In genomic region chr3:17260257-17260656, GRCh38 we compare ENCODE assay signal across 21 cellular contexts.
"Had no signal": no experiment of that assay in that cellular context is flagged by ENCODE, and none has a peak within 500 bp of the region (broad histone marks: within the 10 kb centered on the region; RNA-seq: fewer than 3 reads in every experiment).

No MANE protein-coding gene starts in this region.

- H3K4me3 Mint-ChIP-seq: naive thymus-derived CD4-positive, alpha-beta T cell; natural killer cell treated with Interleukin-12 subunit alpha and Interleukin-12 subunit beta and Interleukin-15 and Interleukin-18, amount 100 ng/mL, for 72 hours; neural crest cell; stimulated activated naive B cell treated with anti-CD40 and anti-IgM and Interleukin-4, amounts not matched to agents 10 μg/mL and 1 μg/mL and 100 μg/mL, for 72 hours had no signal

- DNase-seq: islet precursor cell; left ventricle myocardium inferior; midbrain; mucosa of descending colon; naive thymus-derived CD4-positive, alpha-beta T cell; nucleus accumbens; pancreas; posterior cingulate gyrus; retina; right cardiac atrium; stimulated activated CD4-positive, alpha-beta T cell treated with anti-CD3 and anti-CD28 coated beads, Interleukin-12 subunit alpha, Interleukin-12 subunit beta, amount 100 ng/mL, for 4 hours; stimulated activated CD4-positive, alpha-beta T cell treated with anti-CD3 and anti-CD28 coated beads, Interleukin-15, amount 100 ng/mL, for 24 hours; stimulated activated CD4-positive, alpha-beta T cell treated with anti-CD3 and anti-CD28 coated beads, Interleukin-2, amount 100 ng/mL, for 24 hours; stimulated activated CD4-positive, alpha-beta T cell treated with anti-CD3 and anti-CD28 coated beads, Interleukin-4, amount 100 ng/mL, for 1 hour; stimulated activated naive B cell treated with anti-CD40 and anti-IgM and Interleukin-4, amounts not matched to agents 10 μg/mL and 1 μg/mL and 100 μg/mL, for 72 hours; stimulated activated naive CD8-positive, alpha-beta T cell treated with anti-CD3 and anti-CD28 coated beads, Interleukin-15, Interleukin-2, amounts not matched to agents 100 U/mL and 50 U/mL, for 24 hours; tibial artery; trophoblast cell; upper lobe of right lung had no signal

- H3K36me3 Mint-ChIP-seq: natural killer cell treated with Interleukin-12 subunit alpha and Interleukin-12 subunit beta and Interleukin-15 and Interleukin-18, amount 100 ng/mL, for 72 hours had no signal

- H3K27ac Mint-ChIP-seq: naive thymus-derived CD4-positive, alpha-beta T cell; natural killer cell treated with Interleukin-12 subunit alpha and Interleukin-12 subunit beta and Interleukin-15 and Interleukin-18, amount 100 ng/mL, for 72 hours; stimulated activated naive B cell treated with anti-CD40 and anti-IgM and Interleukin-4, amounts not matched to agents 10 μg/mL and 1 μg/mL and 100 μg/mL, for 72 hours had no signal

- H3K4me1 Mint-ChIP-seq: neural crest cell had no signal

- H3K27me3 Mint-ChIP-seq: naive thymus-derived CD4-positive, alpha-beta T cell; natural killer cell treated with Interleukin-12 subunit alpha and Interleukin-12 subunit beta and Interleukin-15 and Interleukin-18, amount 100 ng/mL, for 72 hours; stimulated activated naive B cell treated with anti-CD40 and anti-IgM and Interleukin-4, amounts not matched to agents 10 μg/mL and 1 μg/mL and 100 μg/mL, for 72 hours had no signal

- H3K9me3 Mint-ChIP-seq: naive thymus-derived CD4-positive, alpha-beta T cell; natural killer cell treated with Interleukin-12 subunit alpha and Interleukin-12 subunit beta and Interleukin-15 and Interleukin-18, amount 100 ng/mL, for 72 hours; neural crest cell; stimulated activated naive B cell treated with anti-CD40 and anti-IgM and Interleukin-4, amounts not matched to agents 10 μg/mL and 1 μg/mL and 100 μg/mL, for 72 hours had no signal

- ATAC-seq: mucosa of descending colon; naive thymus-derived CD4-positive, alpha-beta T cell; natural killer cell treated with Interleukin-12 subunit alpha and Interleukin-12 subunit beta and Interleukin-15 and Interleukin-18, amount 100 ng/mL, for 72 hours; pancreas; right cardiac atrium; stimulated activated naive B cell treated with anti-CD40 and anti-IgM and Interleukin-4, amounts not matched to agents 10 μg/mL and 1 μg/mL and 100 μg/mL, for 72 hours; stimulated activated naive CD8-positive, alpha-beta T cell treated with anti-CD3 and anti-CD28 coated beads, Interleukin-15, Interleukin-2, amounts not matched to agents 100 U/mL and 50 U/mL, for 24 hours; upper lobe of right lung had no signal
